In the genomic region with DNA sequence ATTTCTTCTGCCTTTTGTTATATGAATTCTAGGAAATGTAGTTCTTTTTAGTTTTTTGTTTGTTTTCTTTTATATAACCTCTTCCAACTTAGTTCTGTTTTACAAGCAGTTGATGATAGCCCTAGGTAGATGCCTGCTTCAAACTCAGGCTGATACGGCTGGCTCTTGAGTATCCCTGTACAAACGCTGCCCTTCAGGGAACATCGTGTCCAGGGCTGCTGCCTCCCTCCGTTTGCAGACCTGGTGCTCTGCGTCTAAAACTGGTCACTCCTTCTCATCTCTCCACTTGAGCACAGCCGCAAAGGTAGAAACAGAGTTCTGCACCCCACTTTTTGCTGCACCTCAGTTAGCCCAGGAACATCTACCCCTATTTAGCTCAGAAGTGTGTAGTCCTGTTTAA, we compare ENCODE assay signal across 1 cellular context.
TF ChIP-seq lines count a peak whose summit lies in the region.

No MANE protein-coding gene starts in this region.

TF ChIP-seq in SK-N-SH, 30 proteins besides CTCF, POLR2A, EP300 and RAD21 (continued from another document):
- TF ChIP-seq, protein P1, sequence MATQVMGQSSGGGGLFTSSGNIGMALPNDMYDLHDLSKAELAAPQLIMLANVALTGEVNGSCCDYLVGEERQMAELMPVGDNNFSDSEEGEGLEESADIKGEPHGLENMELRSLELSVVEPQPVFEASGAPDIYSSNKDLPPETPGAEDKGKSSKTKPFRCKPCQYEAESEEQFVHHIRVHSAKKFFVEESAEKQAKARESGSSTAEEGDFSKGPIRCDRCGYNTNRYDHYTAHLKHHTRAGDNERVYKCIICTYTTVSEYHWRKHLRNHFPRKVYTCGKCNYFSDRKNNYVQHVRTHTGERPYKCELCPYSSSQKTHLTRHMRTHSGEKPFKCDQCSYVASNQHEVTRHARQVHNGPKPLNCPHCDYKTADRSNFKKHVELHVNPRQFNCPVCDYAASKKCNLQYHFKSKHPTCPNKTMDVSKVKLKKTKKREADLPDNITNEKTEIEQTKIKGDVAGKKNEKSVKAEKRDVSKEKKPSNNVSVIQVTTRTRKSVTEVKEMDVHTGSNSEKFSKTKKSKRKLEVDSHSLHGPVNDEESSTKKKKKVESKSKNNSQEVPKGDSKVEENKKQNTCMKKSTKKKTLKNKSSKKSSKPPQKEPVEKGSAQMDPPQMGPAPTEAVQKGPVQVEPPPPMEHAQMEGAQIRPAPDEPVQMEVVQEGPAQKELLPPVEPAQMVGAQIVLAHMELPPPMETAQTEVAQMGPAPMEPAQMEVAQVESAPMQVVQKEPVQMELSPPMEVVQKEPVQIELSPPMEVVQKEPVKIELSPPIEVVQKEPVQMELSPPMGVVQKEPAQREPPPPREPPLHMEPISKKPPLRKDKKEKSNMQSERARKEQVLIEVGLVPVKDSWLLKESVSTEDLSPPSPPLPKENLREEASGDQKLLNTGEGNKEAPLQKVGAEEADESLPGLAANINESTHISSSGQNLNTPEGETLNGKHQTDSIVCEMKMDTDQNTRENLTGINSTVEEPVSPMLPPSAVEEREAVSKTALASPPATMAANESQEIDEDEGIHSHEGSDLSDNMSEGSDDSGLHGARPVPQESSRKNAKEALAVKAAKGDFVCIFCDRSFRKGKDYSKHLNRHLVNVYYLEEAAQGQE (IDR thresholded peaks at IDR 0.05; ENCODE audit: low read depth, low read length): no peak
- TF ChIP-seq TCF12 (IDR thresholded peaks at IDR 0.05) (no peak), GABPA (IDR thresholded peaks at IDR 0.05; ENCODE audit: low read depth) (no peak)
- TF ChIP-seq, protein P2, sequence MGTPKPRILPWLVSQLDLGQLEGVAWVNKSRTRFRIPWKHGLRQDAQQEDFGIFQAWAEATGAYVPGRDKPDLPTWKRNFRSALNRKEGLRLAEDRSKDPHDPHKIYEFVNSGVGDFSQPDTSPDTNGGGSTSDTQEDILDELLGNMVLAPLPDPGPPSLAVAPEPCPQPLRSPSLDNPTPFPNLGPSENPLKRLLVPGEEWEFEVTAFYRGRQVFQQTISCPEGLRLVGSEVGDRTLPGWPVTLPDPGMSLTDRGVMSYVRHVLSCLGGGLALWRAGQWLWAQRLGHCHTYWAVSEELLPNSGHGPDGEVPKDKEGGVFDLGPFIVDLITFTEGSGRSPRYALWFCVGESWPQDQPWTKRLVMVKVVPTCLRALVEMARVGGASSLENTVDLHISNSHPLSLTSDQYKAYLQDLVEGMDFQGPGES (IDR thresholded peaks at IDR 0.05; ENCODE audit: low read depth, low read length): no peak
